Comparison of ENCODE assay signal across 1 cellular context in the genomic region with DNA sequence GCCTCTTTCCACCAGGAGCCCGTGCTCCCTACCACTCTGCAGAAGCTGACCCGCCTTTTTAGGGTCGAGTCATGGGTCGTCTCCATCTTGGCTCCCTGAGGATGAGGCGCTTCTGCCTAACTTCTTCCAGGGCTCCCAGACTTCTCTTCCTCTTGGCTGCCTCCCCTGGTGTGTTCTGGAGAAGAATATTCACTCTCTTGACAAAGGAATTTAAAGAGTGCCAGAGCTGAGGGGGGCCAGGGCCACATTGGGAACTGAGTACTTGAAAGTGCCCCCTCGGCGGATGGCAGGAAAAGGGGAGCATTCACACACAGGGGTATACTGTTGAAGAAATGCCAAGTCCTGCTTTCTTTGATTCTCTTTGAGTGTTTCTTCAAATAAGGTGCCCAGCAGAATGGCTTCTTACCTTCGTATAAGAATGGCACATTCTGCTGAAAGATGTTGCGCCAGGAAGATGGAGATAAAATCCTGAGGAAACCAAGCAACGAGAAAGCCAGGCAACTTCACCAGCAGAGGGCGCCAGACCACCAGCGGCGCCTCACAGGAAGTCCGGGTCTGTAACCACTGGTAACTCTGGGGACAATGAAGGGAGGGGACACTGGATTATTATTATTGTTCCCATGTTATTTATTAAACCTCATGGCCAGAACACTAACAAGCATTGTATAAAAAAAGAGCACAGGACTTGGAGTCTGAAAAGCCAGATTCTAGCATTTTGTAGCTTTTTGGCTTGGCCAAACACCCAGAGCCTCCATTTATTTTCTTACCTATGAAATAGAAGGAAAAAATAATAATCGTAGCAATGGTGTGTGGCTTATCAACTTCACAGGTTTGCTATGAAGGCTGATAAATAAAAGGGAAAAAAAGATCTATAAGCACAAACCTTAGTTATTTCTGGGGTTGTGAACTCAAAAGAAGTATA.
TF ChIP-seq lines count a peak whose summit lies in the region.

No MANE protein-coding gene starts in this region.

TF ChIP-seq in K562, 482 proteins besides CTCF, POLR2A, EP300 and RAD21 (continued from another document and continues in another):
- TF ChIP-seq, protein P1, sequence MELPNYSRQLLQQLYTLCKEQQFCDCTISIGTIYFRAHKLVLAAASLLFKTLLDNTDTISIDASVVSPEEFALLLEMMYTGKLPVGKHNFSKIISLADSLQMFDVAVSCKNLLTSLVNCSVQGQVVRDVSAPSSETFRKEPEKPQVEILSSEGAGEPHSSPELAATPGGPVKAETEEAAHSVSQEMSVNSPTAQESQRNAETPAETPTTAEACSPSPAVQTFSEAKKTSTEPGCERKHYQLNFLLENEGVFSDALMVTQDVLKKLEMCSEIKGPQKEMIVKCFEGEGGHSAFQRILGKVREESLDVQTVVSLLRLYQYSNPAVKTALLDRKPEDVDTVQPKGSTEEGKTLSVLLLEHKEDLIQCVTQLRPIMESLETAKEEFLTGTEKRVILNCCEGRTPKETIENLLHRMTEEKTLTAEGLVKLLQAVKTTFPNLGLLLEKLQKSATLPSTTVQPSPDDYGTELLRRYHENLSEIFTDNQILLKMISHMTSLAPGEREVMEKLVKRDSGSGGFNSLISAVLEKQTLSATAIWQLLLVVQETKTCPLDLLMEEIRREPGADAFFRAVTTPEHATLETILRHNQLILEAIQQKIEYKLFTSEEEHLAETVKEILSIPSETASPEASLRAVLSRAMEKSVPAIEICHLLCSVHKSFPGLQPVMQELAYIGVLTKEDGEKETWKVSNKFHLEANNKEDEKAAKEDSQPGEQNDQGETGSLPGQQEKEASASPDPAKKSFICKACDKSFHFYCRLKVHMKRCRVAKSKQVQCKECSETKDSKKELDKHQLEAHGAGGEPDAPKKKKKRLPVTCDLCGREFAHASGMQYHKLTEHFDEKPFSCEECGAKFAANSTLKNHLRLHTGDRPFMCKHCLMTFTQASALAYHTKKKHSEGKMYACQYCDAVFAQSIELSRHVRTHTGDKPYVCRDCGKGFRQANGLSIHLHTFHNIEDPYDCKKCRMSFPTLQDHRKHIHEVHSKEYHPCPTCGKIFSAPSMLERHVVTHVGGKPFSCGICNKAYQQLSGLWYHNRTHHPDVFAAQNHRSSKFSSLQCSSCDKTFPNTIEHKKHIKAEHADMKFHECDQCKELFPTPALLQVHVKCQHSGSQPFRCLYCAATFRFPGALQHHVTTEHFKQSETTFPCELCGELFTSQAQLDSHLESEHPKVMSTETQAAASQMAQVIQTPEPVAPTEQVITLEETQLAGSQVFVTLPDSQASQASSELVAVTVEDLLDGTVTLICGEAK (IDR thresholded peaks at IDR 0.05) = peak; percentile 71
- TF ChIP-seq, protein P1 (CRISPR knock-in tag; IDR thresholded peaks at IDR 0.05) = no peak
- TF ChIP-seq, protein P2, sequence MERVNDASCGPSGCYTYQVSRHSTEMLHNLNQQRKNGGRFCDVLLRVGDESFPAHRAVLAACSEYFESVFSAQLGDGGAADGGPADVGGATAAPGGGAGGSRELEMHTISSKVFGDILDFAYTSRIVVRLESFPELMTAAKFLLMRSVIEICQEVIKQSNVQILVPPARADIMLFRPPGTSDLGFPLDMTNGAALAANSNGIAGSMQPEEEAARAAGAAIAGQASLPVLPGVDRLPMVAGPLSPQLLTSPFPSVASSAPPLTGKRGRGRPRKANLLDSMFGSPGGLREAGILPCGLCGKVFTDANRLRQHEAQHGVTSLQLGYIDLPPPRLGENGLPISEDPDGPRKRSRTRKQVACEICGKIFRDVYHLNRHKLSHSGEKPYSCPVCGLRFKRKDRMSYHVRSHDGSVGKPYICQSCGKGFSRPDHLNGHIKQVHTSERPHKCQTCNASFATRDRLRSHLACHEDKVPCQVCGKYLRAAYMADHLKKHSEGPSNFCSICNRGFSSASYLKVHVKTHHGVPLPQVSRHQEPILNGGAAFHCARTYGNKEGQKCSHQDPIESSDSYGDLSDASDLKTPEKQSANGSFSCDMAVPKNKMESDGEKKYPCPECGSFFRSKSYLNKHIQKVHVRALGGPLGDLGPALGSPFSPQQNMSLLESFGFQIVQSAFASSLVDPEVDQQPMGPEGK (CRISPR knock-in tag; IDR thresholded peaks at IDR 0.05; ENCODE audit: borderline replicate concordance) = no peak
- TF ChIP-seq, protein P3, sequence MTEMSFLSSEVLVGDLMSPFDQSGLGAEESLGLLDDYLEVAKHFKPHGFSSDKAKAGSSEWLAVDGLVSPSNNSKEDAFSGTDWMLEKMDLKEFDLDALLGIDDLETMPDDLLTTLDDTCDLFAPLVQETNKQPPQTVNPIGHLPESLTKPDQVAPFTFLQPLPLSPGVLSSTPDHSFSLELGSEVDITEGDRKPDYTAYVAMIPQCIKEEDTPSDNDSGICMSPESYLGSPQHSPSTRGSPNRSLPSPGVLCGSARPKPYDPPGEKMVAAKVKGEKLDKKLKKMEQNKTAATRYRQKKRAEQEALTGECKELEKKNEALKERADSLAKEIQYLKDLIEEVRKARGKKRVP (CRISPR knock-in tag; IDR thresholded peaks at IDR 0.05) = no peak
- TF ChIP-seq TAF9B (IDR thresholded peaks at IDR 0.05; ENCODE audit: partially characterized antibody) (no peak), STAT5A (IDR thresholded peaks at IDR 0.05; ENCODE audit: borderline replicate concordance, low read length) (no peak), ZNF311 (CRISPR knock-in tag; IDR thresholded peaks at IDR 0.05) (no peak), ESRRB (CRISPR knock-in tag; IDR thresholded peaks at IDR 0.05; ENCODE audit: borderline replicate concordance) (no peak), CREM (IDR thresholded peaks at IDR 0.05; ENCODE audit: low read depth) (no peak), KLF16 (IDR thresholded peaks at IDR 0.05) (no peak), ERF (CRISPR knock-in tag; IDR thresholded peaks at IDR 0.05) (no peak), PTTG1 (tag; IDR thresholded peaks at IDR 0.05; ENCODE audit: low read depth) (no peak), TOE1 (IDR thresholded peaks at IDR 0.05; ENCODE audit: borderline replicate concordance) (no peak), TOE1 (CRISPR knock-in tag; IDR thresholded peaks at IDR 0.05; ENCODE audit: borderline replicate concordance, low read depth) (no peak), ZNF561 (CRISPR knock-in tag; conservative IDR thresholded peaks at IDR 0.05) (no peak), ZNF217 (CRISPR knock-in tag; IDR thresholded peaks at IDR 0.05) (no peak), GATAD2B (IDR thresholded peaks at IDR 0.05; ENCODE audit: borderline replicate concordance) (no peak), KAT2B (IDR thresholded peaks at IDR 0.05; ENCODE audit: low read depth, low read length) (no peak), ZNF239 (CRISPR knock-in tag; IDR thresholded peaks at IDR 0.05) (no peak), MTA2 (IDR thresholded peaks at IDR 0.05; ENCODE audit: low read depth) (no peak)
- TF ChIP-seq, protein P4, sequence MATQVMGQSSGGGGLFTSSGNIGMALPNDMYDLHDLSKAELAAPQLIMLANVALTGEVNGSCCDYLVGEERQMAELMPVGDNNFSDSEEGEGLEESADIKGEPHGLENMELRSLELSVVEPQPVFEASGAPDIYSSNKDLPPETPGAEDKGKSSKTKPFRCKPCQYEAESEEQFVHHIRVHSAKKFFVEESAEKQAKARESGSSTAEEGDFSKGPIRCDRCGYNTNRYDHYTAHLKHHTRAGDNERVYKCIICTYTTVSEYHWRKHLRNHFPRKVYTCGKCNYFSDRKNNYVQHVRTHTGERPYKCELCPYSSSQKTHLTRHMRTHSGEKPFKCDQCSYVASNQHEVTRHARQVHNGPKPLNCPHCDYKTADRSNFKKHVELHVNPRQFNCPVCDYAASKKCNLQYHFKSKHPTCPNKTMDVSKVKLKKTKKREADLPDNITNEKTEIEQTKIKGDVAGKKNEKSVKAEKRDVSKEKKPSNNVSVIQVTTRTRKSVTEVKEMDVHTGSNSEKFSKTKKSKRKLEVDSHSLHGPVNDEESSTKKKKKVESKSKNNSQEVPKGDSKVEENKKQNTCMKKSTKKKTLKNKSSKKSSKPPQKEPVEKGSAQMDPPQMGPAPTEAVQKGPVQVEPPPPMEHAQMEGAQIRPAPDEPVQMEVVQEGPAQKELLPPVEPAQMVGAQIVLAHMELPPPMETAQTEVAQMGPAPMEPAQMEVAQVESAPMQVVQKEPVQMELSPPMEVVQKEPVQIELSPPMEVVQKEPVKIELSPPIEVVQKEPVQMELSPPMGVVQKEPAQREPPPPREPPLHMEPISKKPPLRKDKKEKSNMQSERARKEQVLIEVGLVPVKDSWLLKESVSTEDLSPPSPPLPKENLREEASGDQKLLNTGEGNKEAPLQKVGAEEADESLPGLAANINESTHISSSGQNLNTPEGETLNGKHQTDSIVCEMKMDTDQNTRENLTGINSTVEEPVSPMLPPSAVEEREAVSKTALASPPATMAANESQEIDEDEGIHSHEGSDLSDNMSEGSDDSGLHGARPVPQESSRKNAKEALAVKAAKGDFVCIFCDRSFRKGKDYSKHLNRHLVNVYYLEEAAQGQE (CRISPR knock-in tag; IDR thresholded peaks at IDR 0.05; ENCODE audit: low read depth) = no peak
- TF ChIP-seq, protein P5, sequence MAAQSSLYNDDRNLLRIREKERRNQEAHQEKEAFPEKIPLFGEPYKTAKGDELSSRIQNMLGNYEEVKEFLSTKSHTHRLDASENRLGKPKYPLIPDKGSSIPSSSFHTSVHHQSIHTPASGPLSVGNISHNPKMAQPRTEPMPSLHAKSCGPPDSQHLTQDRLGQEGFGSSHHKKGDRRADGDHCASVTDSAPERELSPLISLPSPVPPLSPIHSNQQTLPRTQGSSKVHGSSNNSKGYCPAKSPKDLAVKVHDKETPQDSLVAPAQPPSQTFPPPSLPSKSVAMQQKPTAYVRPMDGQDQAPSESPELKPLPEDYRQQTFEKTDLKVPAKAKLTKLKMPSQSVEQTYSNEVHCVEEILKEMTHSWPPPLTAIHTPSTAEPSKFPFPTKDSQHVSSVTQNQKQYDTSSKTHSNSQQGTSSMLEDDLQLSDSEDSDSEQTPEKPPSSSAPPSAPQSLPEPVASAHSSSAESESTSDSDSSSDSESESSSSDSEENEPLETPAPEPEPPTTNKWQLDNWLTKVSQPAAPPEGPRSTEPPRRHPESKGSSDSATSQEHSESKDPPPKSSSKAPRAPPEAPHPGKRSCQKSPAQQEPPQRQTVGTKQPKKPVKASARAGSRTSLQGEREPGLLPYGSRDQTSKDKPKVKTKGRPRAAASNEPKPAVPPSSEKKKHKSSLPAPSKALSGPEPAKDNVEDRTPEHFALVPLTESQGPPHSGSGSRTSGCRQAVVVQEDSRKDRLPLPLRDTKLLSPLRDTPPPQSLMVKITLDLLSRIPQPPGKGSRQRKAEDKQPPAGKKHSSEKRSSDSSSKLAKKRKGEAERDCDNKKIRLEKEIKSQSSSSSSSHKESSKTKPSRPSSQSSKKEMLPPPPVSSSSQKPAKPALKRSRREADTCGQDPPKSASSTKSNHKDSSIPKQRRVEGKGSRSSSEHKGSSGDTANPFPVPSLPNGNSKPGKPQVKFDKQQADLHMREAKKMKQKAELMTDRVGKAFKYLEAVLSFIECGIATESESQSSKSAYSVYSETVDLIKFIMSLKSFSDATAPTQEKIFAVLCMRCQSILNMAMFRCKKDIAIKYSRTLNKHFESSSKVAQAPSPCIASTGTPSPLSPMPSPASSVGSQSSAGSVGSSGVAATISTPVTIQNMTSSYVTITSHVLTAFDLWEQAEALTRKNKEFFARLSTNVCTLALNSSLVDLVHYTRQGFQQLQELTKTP (IDR thresholded peaks at IDR 0.05; ENCODE audit: low read depth in 1 of 2, partially characterized antibody in 2 of 2) = no peak
- TF ChIP-seq, protein P6, sequence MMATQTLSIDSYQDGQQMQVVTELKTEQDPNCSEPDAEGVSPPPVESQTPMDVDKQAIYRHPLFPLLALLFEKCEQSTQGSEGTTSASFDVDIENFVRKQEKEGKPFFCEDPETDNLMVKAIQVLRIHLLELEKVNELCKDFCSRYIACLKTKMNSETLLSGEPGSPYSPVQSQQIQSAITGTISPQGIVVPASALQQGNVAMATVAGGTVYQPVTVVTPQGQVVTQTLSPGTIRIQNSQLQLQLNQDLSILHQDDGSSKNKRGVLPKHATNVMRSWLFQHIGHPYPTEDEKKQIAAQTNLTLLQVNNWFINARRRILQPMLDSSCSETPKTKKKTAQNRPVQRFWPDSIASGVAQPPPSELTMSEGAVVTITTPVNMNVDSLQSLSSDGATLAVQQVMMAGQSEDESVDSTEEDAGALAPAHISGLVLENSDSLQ (IDR thresholded peaks at IDR 0.05) = no peak
- TF ChIP-seq, protein P7, sequence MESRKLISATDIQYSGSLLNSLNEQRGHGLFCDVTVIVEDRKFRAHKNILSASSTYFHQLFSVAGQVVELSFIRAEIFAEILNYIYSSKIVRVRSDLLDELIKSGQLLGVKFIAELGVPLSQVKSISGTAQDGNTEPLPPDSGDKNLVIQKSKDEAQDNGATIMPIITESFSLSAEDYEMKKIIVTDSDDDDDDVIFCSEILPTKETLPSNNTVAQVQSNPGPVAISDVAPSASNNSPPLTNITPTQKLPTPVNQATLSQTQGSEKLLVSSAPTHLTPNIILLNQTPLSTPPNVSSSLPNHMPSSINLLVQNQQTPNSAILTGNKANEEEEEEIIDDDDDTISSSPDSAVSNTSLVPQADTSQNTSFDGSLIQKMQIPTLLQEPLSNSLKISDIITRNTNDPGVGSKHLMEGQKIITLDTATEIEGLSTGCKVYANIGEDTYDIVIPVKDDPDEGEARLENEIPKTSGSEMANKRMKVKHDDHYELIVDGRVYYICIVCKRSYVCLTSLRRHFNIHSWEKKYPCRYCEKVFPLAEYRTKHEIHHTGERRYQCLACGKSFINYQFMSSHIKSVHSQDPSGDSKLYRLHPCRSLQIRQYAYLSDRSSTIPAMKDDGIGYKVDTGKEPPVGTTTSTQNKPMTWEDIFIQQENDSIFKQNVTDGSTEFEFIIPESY (CRISPR knock-in tag; IDR thresholded peaks at IDR 0.05) = 0 out of 2 replicates have a peak, but pooled peaks have one; percentile 22
- TF ChIP-seq, protein P8, sequence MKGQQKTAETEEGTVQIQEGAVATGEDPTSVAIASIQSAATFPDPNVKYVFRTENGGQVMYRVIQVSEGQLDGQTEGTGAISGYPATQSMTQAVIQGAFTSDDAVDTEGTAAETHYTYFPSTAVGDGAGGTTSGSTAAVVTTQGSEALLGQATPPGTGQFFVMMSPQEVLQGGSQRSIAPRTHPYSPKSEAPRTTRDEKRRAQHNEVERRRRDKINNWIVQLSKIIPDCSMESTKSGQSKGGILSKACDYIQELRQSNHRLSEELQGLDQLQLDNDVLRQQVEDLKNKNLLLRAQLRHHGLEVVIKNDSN (CRISPR knock-in tag; IDR thresholded peaks at IDR 0.05) = no peak
